Comparison of ENCODE assay signal across 8 cellular contexts in genomic region chr10:72248477-72249151, GRCh38. TPM values are rescaled to one million over a fixed set of nuclear protein-coding genes. Genes with fewer than 3 reads are reported as not detected.
A peak's percentile ranks its signal among the peaks of the same experiment; 100 is the strongest.
DNase-seq lines count a peak whose midpoint lies in the region; ATAC-seq and TF ChIP-seq lines count a peak whose summit lies in the region.

No MANE protein-coding gene starts in this region.

- H3K36me3 Mint-ChIP-seq in activated T-helper 2 cell treated with anti-CD3 and anti-CD28 coated beads, Interferon-gamma antibody, Interleukin-2, Interleukin-4, amounts not matched to agents 10 μg/mL and 5 μg/mL and 100 μg/mL, durations not matched to agents 14 hours and 24 hours and 36 hours (ENCODE audit: low read depth): no peaks in the 10 kb centered on the region
- H3K36me3 Mint-ChIP-seq in osteocyte (ENCODE audit: unreplicated experiment): no peaks in the 10 kb centered on the region
- no peaks in the 10 kb centered on the region for H3K36me3 Mint-ChIP-seq in type B pancreatic cell

- no peaks in the 10 kb centered on the region for H3K27me3 Mint-ChIP-seq in activated T-helper 2 cell treated with anti-CD3 and anti-CD28 coated beads, Interferon-gamma antibody, Interleukin-2, Interleukin-4, amounts not matched to agents 10 μg/mL and 5 μg/mL and 100 μg/mL, durations not matched to agents 14 hours and 24 hours and 36 hours (ENCODE audit: low read depth)
- no peaks in the 10 kb centered on the region for H3K27me3 Mint-ChIP-seq in osteocyte (ENCODE audit: unreplicated experiment)
- no peaks in the 10 kb centered on the region for H3K27me3 Mint-ChIP-seq in type B pancreatic cell

- H3K4me3 Mint-ChIP-seq in activated T-helper 2 cell treated with anti-CD3 and anti-CD28 coated beads, Interferon-gamma antibody, Interleukin-2, Interleukin-4, amounts not matched to agents 10 μg/mL and 5 μg/mL and 100 μg/mL, durations not matched to agents 14 hours and 24 hours and 36 hours (ENCODE audit: low read depth): peak overlapping the region; percentile 69
- H3K4me3 Mint-ChIP-seq in osteocyte (ENCODE audit: unreplicated experiment) (peak overlapping the region; percentile 63), type B pancreatic cell (peak overlapping the region; percentile 44)

- peaks cover 64% of the 10 kb centered on the region for H3K4me1 Mint-ChIP-seq in activated T-helper 2 cell treated with anti-CD3 and anti-CD28 coated beads, Interferon-gamma antibody, Interleukin-2, Interleukin-4, amounts not matched to agents 10 μg/mL and 5 μg/mL and 100 μg/mL, durations not matched to agents 14 hours and 24 hours and 36 hours (ENCODE audit: low read depth)
- H3K4me1 Mint-ChIP-seq in osteocyte (ENCODE audit: unreplicated experiment) (peaks cover 71% of the 10 kb centered on the region), type B pancreatic cell (ENCODE audit: unreplicated experiment) (peaks cover 43% of the 10 kb centered on the region)

- H3K27ac Mint-ChIP-seq in activated T-helper 2 cell treated with anti-CD3 and anti-CD28 coated beads, Interferon-gamma antibody, Interleukin-2, Interleukin-4, amounts not matched to agents 10 μg/mL and 5 μg/mL and 100 μg/mL, durations not matched to agents 14 hours and 24 hours and 36 hours: peak overlapping the region; percentile 97
- peak overlapping the region; percentile 98 for H3K27ac Mint-ChIP-seq in osteocyte (ENCODE audit: unreplicated experiment)
- peak overlapping the region; percentile 55 for H3K27ac Mint-ChIP-seq in type B pancreatic cell

- intact Hi-C loops in activated T-helper 2 cell treated with anti-CD3 and anti-CD28 coated beads, Interferon-gamma antibody, Interleukin-2, Interleukin-4, amounts not matched to agents 10 μg/mL and 5 μg/mL and 100 μg/mL, durations not matched to agents 14 hours and 24 hours and 36 hours (cut with micrococcal nuclease): loop anchor here (1.0 to 2.0 kb wide), 3 partner anchors 30 to 86 kb away; no protein-coding TSS in a partner anchor

- TF ChIP-seq CTCF in foreskin fibroblast (IDR thresholded peaks at IDR 0.05; ENCODE audit: low read depth, low read length) (no peak), osteocyte (IDR thresholded peaks at IDR 0.05) (no peak), type B pancreatic cell (conservative IDR thresholded peaks at IDR 0.05) (no peak)

- ATAC-seq in GM18861 (IDR thresholded peaks at IDR 0.05; ENCODE audit: unreplicated experiment): peak; percentile 75
- peak; percentile 78 for ATAC-seq in HG02840 (IDR thresholded peaks at IDR 0.05; ENCODE audit: low FRiP score, unreplicated experiment)

- DNase-seq in NOMO-1 treated with dmso at 0.1 percent for 144 hours (lab: John Stamatoyannopoulos, UW; ENCODE audit: unreplicated experiment) (peak; percentile 77), foreskin fibroblast (peak; percentile 57 to 82), osteocyte (ENCODE audit: extremely low spot score, unreplicated experiment) (no peak), type B pancreatic cell (ENCODE audit: extremely low spot score, unreplicated experiment) (no peak), DMS53 treated with DMSO at 0.1 percent for 48 hours (lab: John Stamatoyannopoulos, UW; ENCODE audit: unreplicated experiment) (no peak)
- peak; percentile 80 for DNase-seq in activated T-helper 2 cell treated with anti-CD3 and anti-CD28 coated beads, Interferon-gamma antibody, Interleukin-2, Interleukin-4, amounts not matched to agents 10 μg/mL and 5 μg/mL and 100 μg/mL, durations not matched to agents 14 hours and 24 hours and 36 hours (ENCODE audit: low spot score)

- H3K4me3 ChIP-seq in foreskin fibroblast (ENCODE audit: low read depth in 1 of 2, low read length in 2 of 2): no peak overlapping the region

- no peaks in the 10 kb centered on the region for H3K9me3 Mint-ChIP-seq in activated T-helper 2 cell treated with anti-CD3 and anti-CD28 coated beads, Interferon-gamma antibody, Interleukin-2, Interleukin-4, amounts not matched to agents 10 μg/mL and 5 μg/mL and 100 μg/mL, durations not matched to agents 14 hours and 24 hours and 36 hours
- no peaks in the 10 kb centered on the region for H3K9me3 Mint-ChIP-seq in osteocyte (ENCODE audit: unreplicated experiment)
- no peaks in the 10 kb centered on the region for H3K9me3 Mint-ChIP-seq in type B pancreatic cell

RNA-seq across cellular contexts. Expression of gene DDIT4, which starts 25.1 kb away (rescaled TPM):
- 543 and 569 TPM in 2 replicates for total RNA-seq in activated T-helper 2 cell treated with anti-CD3 and anti-CD28 coated beads, Interferon-gamma antibody, Interleukin-2, Interleukin-4, amounts not matched to agents 10 μg/mL and 5 μg/mL and 100 μg/mL, durations not matched to agents 14 hours and 24 hours and 36 hours
- total RNA-seq in osteocyte: 288 and 290 TPM in 2 replicates
- 95.9 and 130 TPM in 2 replicates for total RNA-seq in type B pancreatic cell (ENCODE audit: low replicate concordance)

RNA-seq across cellular contexts. Expression of gene ASCC1, which starts 32.5 kb away (rescaled TPM):
- 46.2 and 49.6 TPM in 2 replicates for total RNA-seq in activated T-helper 2 cell treated with anti-CD3 and anti-CD28 coated beads, Interferon-gamma antibody, Interleukin-2, Interleukin-4, amounts not matched to agents 10 μg/mL and 5 μg/mL and 100 μg/mL, durations not matched to agents 14 hours and 24 hours and 36 hours
- total RNA-seq in osteocyte (39.1 and 40.6 TPM in 2 replicates), type B pancreatic cell (ENCODE audit: low replicate concordance) (30.4 and 32.8 TPM in 2 replicates)

RNA-seq across cellular contexts. Expression of gene ANAPC16, which starts 32.8 kb away (rescaled TPM):
- total RNA-seq in activated T-helper 2 cell treated with anti-CD3 and anti-CD28 coated beads, Interferon-gamma antibody, Interleukin-2, Interleukin-4, amounts not matched to agents 10 μg/mL and 5 μg/mL and 100 μg/mL, durations not matched to agents 14 hours and 24 hours and 36 hours: 94.1 and 95.9 TPM in 2 replicates
- total RNA-seq in osteocyte: 61.7 and 70.3 TPM in 2 replicates
- 79.2 and 86.3 TPM in 2 replicates for total RNA-seq in type B pancreatic cell (ENCODE audit: low replicate concordance)

Comparison
In these comparisons a context has a peak if more than half of its experiments do, and no peak if none do; other contexts are left out.
1. DNase-seq: peak in NOMO-1 treated with dmso at 0.1 percent for 144 hours (single experiment), activated T-helper 2 cell treated with anti-CD3 and anti-CD28 coated beads, Interferon-gamma antibody, Interleukin-2, Interleukin-4, amounts not matched to agents 10 μg/mL and 5 μg/mL and 100 μg/mL, durations not matched to agents 14 hours and 24 hours and 36 hours (single experiment) and foreskin fibroblast (2 of 2); none in osteocyte (single experiment), type B pancreatic cell (single experiment) and DMS53 treated with DMSO at 0.1 percent for 48 hours (single experiment).
2. Peak in every context shown above with its lines, with median percentiles within 50 percentile points of each other: H3K27ac Mint-ChIP-seq and H3K4me3 Mint-ChIP-seq.